18 cellular contexts compared by ENCODE assay signal in genomic region chr17:79651266-79651665, GRCh38. TPM values are rescaled to one million over a fixed set of nuclear protein-coding genes. Genes with fewer than 3 reads are reported as not detected.
"Had no signal": no experiment of that assay in that cellular context is flagged by ENCODE, and none has a peak within 500 bp of the region (broad histone marks: within the 10 kb centered on the region; RNA-seq: fewer than 3 reads in every experiment).

No MANE protein-coding gene starts in this region.

- H3K36me3 ChIP-seq: left ventricle myocardium inferior, ovary, spleen, thoracic aorta, upper lobe of left lung had no signal

- H3K36me3 Mint-ChIP-seq: activated naive CD4-positive, alpha-beta T cell treated with anti-CD3 and anti-CD28 coated beads, Interleukin-2, amount 50 U/mL, for 24 hours; stimulated activated memory B cell treated with anti-CD40 and anti-IgM and Interleukin-4, amounts not matched to agents 10 μg/mL and 1 μg/mL and 100 μg/mL, for 72 hours had no signal

- DNase-seq: activated CD4-positive, alpha-beta T cell treated with anti-CD3 and anti-CD28 coated beads, Interleukin-2, amount 10 ng/mL, durations not matched to agents 24 days and 14 days; activated CD8-positive, alpha-beta T cell treated with anti-CD3 and anti-CD28 coated beads, Interleukin-2, amount 10 ng/mL, durations not matched to agents 7 days and 5 days; activated gamma-delta T cell; dermis blood vessel endothelial cell; foreskin melanocyte; kidney; left ventricle myocardium inferior; mammary epithelial cell; spleen; stimulated activated CD4-positive, alpha-beta T cell treated with anti-CD3 and anti-CD28 coated beads, Interleukin-4, amount 100 ng/mL, for 4 hours; T-helper 1 cell; T-helper 9 cell; upper lobe of left lung had no signal

- H3K27ac Mint-ChIP-seq: activated CD4-positive, alpha-beta T cell treated with anti-CD3 and anti-CD28 coated beads, Interleukin-2, amount 10 ng/mL, durations not matched to agents 24 days and 14 days; activated CD8-positive, alpha-beta T cell treated with anti-CD3 and anti-CD28 coated beads, Interleukin-2, amount 10 ng/mL, durations not matched to agents 7 days and 5 days; activated naive CD4-positive, alpha-beta T cell treated with anti-CD3 and anti-CD28 coated beads, Interleukin-2, amount 50 U/mL, for 24 hours; stimulated activated memory B cell treated with anti-CD40 and anti-IgM and Interleukin-4, amounts not matched to agents 10 μg/mL and 1 μg/mL and 100 μg/mL, for 72 hours had no signal

- H3K4me1 Mint-ChIP-seq: activated CD4-positive, alpha-beta T cell treated with anti-CD3 and anti-CD28 coated beads, Interleukin-2, amount 10 ng/mL, durations not matched to agents 24 days and 14 days; activated naive CD4-positive, alpha-beta T cell treated with anti-CD3 and anti-CD28 coated beads, Interleukin-2, amount 50 U/mL, for 24 hours; stimulated activated memory B cell treated with anti-CD40 and anti-IgM and Interleukin-4, amounts not matched to agents 10 μg/mL and 1 μg/mL and 100 μg/mL, for 72 hours had no signal

- H3K27me3 ChIP-seq: ovary, upper lobe of left lung had no signal

- H3K27ac ChIP-seq: epithelial cell of prostate, left ventricle myocardium inferior, ovary, spleen, thoracic aorta, upper lobe of left lung had no signal

- H3K4me1 ChIP-seq: left ventricle myocardium inferior, spleen, upper lobe of left lung had no signal

- H3K9me3 ChIP-seq: ovary, thoracic aorta had no signal

- ATAC-seq: activated CD8-positive, alpha-beta T cell treated with anti-CD3 and anti-CD28 coated beads, Interleukin-2, amount 10 ng/mL, durations not matched to agents 7 days and 5 days; stimulated activated memory B cell treated with anti-CD40 and anti-IgM and Interleukin-4, amounts not matched to agents 10 μg/mL and 1 μg/mL and 100 μg/mL, for 72 hours had no signal

- H3K4me3 Mint-ChIP-seq: activated CD4-positive, alpha-beta T cell treated with anti-CD3 and anti-CD28 coated beads, Interleukin-2, amount 10 ng/mL, durations not matched to agents 24 days and 14 days; activated CD8-positive, alpha-beta T cell treated with anti-CD3 and anti-CD28 coated beads, Interleukin-2, amount 10 ng/mL, durations not matched to agents 7 days and 5 days; activated naive CD4-positive, alpha-beta T cell treated with anti-CD3 and anti-CD28 coated beads, Interleukin-2, amount 50 U/mL, for 24 hours; stimulated activated memory B cell treated with anti-CD40 and anti-IgM and Interleukin-4, amounts not matched to agents 10 μg/mL and 1 μg/mL and 100 μg/mL, for 72 hours had no signal

- H3K4me3 ChIP-seq: left ventricle myocardium inferior, ovary, spleen, thoracic aorta, upper lobe of left lung had no signal

RNA-seq across cellular contexts. Expression of gene RBFOX3, which starts 40.4 kb away (rescaled TPM):
- total RNA-seq: activated CD4-positive, alpha-beta T cell treated with anti-CD3 and anti-CD28 coated beads, Interleukin-2, amount 10 ng/mL, durations not matched to agents 24 days and 14 days; activated CD8-positive, alpha-beta T cell treated with anti-CD3 and anti-CD28 coated beads, Interleukin-2, amount 10 ng/mL, durations not matched to agents 7 days and 5 days; dermis blood vessel endothelial cell; kidney; left ventricle myocardium inferior; mammary epithelial cell; thoracic aorta had no signal
- polyA plus RNA-seq: mammary epithelial cell had no signal
